Comparison of ENCODE assay signal across 8 cellular contexts in the genomic region with DNA sequence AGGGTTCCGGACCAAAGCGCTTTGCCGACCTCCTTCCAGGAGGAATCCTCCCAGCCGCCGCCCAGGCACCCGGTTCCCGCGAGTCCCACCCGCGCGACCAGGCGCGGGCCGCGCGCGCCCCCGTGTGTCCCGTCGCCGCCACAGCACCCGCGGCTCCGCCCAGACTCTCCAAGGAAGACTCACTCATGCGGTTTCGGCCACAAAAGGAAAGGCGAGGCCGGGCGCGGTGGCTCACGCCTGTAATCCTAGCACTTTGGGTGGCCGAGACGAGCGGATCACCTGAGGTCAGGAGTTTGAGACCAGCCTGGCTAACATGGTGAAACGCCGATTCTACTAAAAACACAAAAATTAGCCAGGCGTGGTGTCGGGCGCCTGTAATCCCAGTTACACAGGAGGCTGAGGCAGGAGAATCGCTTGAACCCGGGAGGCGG. TPM values are rescaled to one million over a fixed set of nuclear protein-coding genes. Genes with fewer than 3 reads are reported as not detected.
DNase-seq lines count a peak whose midpoint lies in the region; ATAC-seq and TF ChIP-seq lines count a peak whose summit lies in the region.

No MANE protein-coding gene starts in this region.

- peak overlapping the region; percentile 77 for H3K4me2 ChIP-seq in OCI-LY3 (ENCODE audit: low read length)

- peak overlapping the region; percentile 57 for H3K9ac ChIP-seq in OCI-LY3 (ENCODE audit: low read length)

- TF ChIP-seq CTCF in OCI-LY3 (IDR thresholded peaks at IDR 0.05; ENCODE audit: low read depth, low read length): peak; percentile 81

- H3K4me1 Mint-ChIP-seq in natural killer cell treated with Interleukin-12 subunit alpha and Interleukin-12 subunit beta and Interleukin-15 and Interleukin-18, amount 100 ng/mL, for 72 hours (ENCODE audit: low read depth in 2 of 2): peaks cover 10 to 19% of the 10 kb centered on the region in 2 donors

- H4K20me1 ChIP-seq in OCI-LY3 (ENCODE audit: insufficient read depth, low read length): no peaks in the 10 kb centered on the region

- H3K27me3 ChIP-seq in OCI-LY3 (ENCODE audit: low read depth, low read length): peaks cover 3% of the 10 kb centered on the region; the same call in 1 of the 2 replicates

- H2AFZ ChIP-seq in OCI-LY3 (ENCODE audit: low read depth, low read length): peak overlapping the region; percentile 65

- H3K27ac ChIP-seq in OCI-LY3 (ENCODE audit: low read length): no peak overlapping the region

- peak; percentile 44 for DNase-seq in DMS79 (lab: John Stamatoyannopoulos, UW)
- peak; percentile 87 for DNase-seq in activated T-cell treated with anti-CD3 and anti-CD28 coated beads for 48 hours (ENCODE audit: low read depth)
- peak; percentile 75 for DNase-seq in natural killer cell treated with Interleukin-12 subunit alpha and Interleukin-12 subunit beta and Interleukin-15 and Interleukin-18, amount 100 ng/mL, for 72 hours (ENCODE audit: low spot score)
- DNase-seq in stimulated activated naive CD8-positive, alpha-beta T cell treated with anti-CD3 and anti-CD28 coated beads, Interleukin-15, Interleukin-2, amounts not matched to agents 100 U/mL and 50 U/mL, for 24 hours: peak; percentile 84

- no peaks in the 10 kb centered on the region for H3K9me3 ChIP-seq in OCI-LY3 (ENCODE audit: insufficient read depth, low read length)

- ATAC-seq in HG03439 (IDR thresholded peaks at IDR 0.05; ENCODE audit: unreplicated experiment) (peak; percentile 42), esophagus mucosa (peak; percentile 69), GM21367 (IDR thresholded peaks at IDR 0.05; ENCODE audit: unreplicated experiment) (no peak)
- ATAC-seq in natural killer cell treated with Interleukin-12 subunit alpha and Interleukin-12 subunit beta and Interleukin-15 and Interleukin-18, amount 100 ng/mL, for 72 hours: peak; percentile 63 to 77
- ATAC-seq in stimulated activated naive CD8-positive, alpha-beta T cell treated with anti-CD3 and anti-CD28 coated beads, Interleukin-15, Interleukin-2, amounts not matched to agents 100 U/mL and 50 U/mL, for 24 hours: peak; percentile 60

- H3K4me3 ChIP-seq in OCI-LY3 (ENCODE audit: low read length): peak overlapping the region; percentile 75

- no peak overlapping the region for H3K27ac Mint-ChIP-seq in natural killer cell treated with Interleukin-12 subunit alpha and Interleukin-12 subunit beta and Interleukin-15 and Interleukin-18, amount 100 ng/mL, for 72 hours

- peaks cover 16% of the 10 kb centered on the region for H3K79me2 ChIP-seq in OCI-LY3 (ENCODE audit: low read length)

- H3K36me3 ChIP-seq in OCI-LY3 (replicated peaks; ENCODE audit: low read depth, low read length): no peaks in the 10 kb centered on the region

- H3K36me3 Mint-ChIP-seq in natural killer cell treated with Interleukin-12 subunit alpha and Interleukin-12 subunit beta and Interleukin-15 and Interleukin-18, amount 100 ng/mL, for 72 hours: no peaks in the 10 kb centered on the region

- peak overlapping the region; percentile 69 for H3K4me3 Mint-ChIP-seq in natural killer cell treated with Interleukin-12 subunit alpha and Interleukin-12 subunit beta and Interleukin-15 and Interleukin-18, amount 100 ng/mL, for 72 hours

- no peaks in the 10 kb centered on the region for H3K27me3 Mint-ChIP-seq in natural killer cell treated with Interleukin-12 subunit alpha and Interleukin-12 subunit beta and Interleukin-15 and Interleukin-18, amount 100 ng/mL, for 72 hours

- peaks cover 7% of the 10 kb centered on the region for H3K4me1 ChIP-seq in OCI-LY3 (ENCODE audit: low read length)

- no peaks in the 10 kb centered on the region for H3K9me3 Mint-ChIP-seq in natural killer cell treated with Interleukin-12 subunit alpha and Interleukin-12 subunit beta and Interleukin-15 and Interleukin-18, amount 100 ng/mL, for 72 hours

RNA-seq across cellular contexts. Expression of a gene that starts 3.5 kb away (rescaled TPM):
- 16.9 TPM for total RNA-seq in esophagus mucosa
- total RNA-seq in natural killer cell treated with Interleukin-12 subunit alpha and Interleukin-12 subunit beta and Interleukin-15 and Interleukin-18, amount 100 ng/mL, for 72 hours: 100 to 1,000 TPM in 1 of 2 donors, 10 to 100 TPM in 1; 76.4 to 251 TPM

RNA-seq across cellular contexts. Expression of a gene that starts 14.6 kb away (rescaled TPM):
- total RNA-seq in esophagus mucosa: 11.1 TPM
- 10 to 100 TPM; 19.7 to 39.1 TPM for total RNA-seq in natural killer cell treated with Interleukin-12 subunit alpha and Interleukin-12 subunit beta and Interleukin-15 and Interleukin-18, amount 100 ng/mL, for 72 hours

RNA-seq across cellular contexts. Expression of a gene that starts 19.6 kb away (rescaled TPM):
- total RNA-seq in esophagus mucosa: 1.3 TPM
- total RNA-seq in natural killer cell treated with Interleukin-12 subunit alpha and Interleukin-12 subunit beta and Interleukin-15 and Interleukin-18, amount 100 ng/mL, for 72 hours: not detected

RNA-seq across cellular contexts. Expression of a gene that starts 29.0 kb away (rescaled TPM):
- total RNA-seq in esophagus mucosa: not detected
- total RNA-seq in natural killer cell treated with Interleukin-12 subunit alpha and Interleukin-12 subunit beta and Interleukin-15 and Interleukin-18, amount 100 ng/mL, for 72 hours: under 1 TPM in 1 of 2 donors, not detected in 1; 0.47 TPM

RNA-seq across cellular contexts. Expression of a gene that starts 34.3 kb away (rescaled TPM):
- not detected for total RNA-seq in esophagus mucosa
- total RNA-seq in natural killer cell treated with Interleukin-12 subunit alpha and Interleukin-12 subunit beta and Interleukin-15 and Interleukin-18, amount 100 ng/mL, for 72 hours: not detected
